In genomic region chr2:121648206-121648605, GRCh38 we compare ENCODE assay signal across 8 cellular contexts. TPM values are rescaled to one million over a fixed set of nuclear protein-coding genes. Genes with fewer than 3 reads are reported as not detected.
DNase-seq lines count a peak whose midpoint lies in the region; ATAC-seq and TF ChIP-seq lines count a peak whose summit lies in the region.

No MANE protein-coding gene starts in this region.

- H3K27ac ChIP-seq in HUES64 (ENCODE audit: low read depth, low read length) = no peak overlapping the region; the same call in 1 of the 2 replicates
- H3K27ac ChIP-seq in mesodermal cell (ENCODE audit: low read depth, low read length, severe bottlenecking) = peak overlapping the region; percentile 95

- H3K9ac ChIP-seq in HUES64 (ENCODE audit: low read depth, low read length) = peak overlapping the region; percentile 90

- H3K9me3 ChIP-seq in HUES64 (ENCODE audit: insufficient read depth, low read depth, low read length) = no peaks in the 10 kb centered on the region
- H3K9me3 ChIP-seq in mesodermal cell (ENCODE audit: control insufficient read depth, low read length) = no peaks in the 10 kb centered on the region

- no peak for TF ChIP-seq CTCF in brain (conservative IDR thresholded peaks at IDR 0.05)

- H3K4me3 ChIP-seq in HUES64 (ENCODE audit: low read length) = peak overlapping the region; percentile 80
- peak overlapping the region; percentile 95 for H3K4me3 ChIP-seq in mesodermal cell (ENCODE audit: extremely low read depth, insufficient read depth, low read length, poor library complexity, severe bottlenecking)

- peaks cover 77% of the 10 kb centered on the region for H3K4me1 Mint-ChIP-seq in brain

- H3K4me1 ChIP-seq in HUES64 (ENCODE audit: insufficient read depth, low read length) (peaks cover 14% of the 10 kb centered on the region), mesodermal cell (ENCODE audit: control insufficient read depth, insufficient read depth, low read length, poor library complexity, severe bottlenecking) (peaks cover 11% of the 10 kb centered on the region)

- H3K27ac Mint-ChIP-seq in brain = peak overlapping the region; percentile 99 to 100 (median 99)

- WGBS in HUES64 = 5% methylated on average over 8 of the region's 9 CpGs
- 4 to 30% methylated on average over 5 to 7 of the region's 9 CpGs for WGBS in mesodermal cell (ENCODE audit: insufficient coverage in 2 of 2), 2 experiments

- H3K36me3 ChIP-seq in HUES64 (ENCODE audit: insufficient read depth, low read length) (no peaks in the 10 kb centered on the region), mesodermal cell (ENCODE audit: control insufficient read depth, insufficient read depth, low read length) (peaks cover 6% of the 10 kb centered on the region)

- H3K27me3 ChIP-seq in HUES64 (ENCODE audit: insufficient read depth, low read length) = no peaks in the 10 kb centered on the region

- H3K27me3 Mint-ChIP-seq in brain = peaks cover 16% of the 10 kb centered on the region

- ATAC-seq in GM18502 (IDR thresholded peaks at IDR 0.05; ENCODE audit: poor library complexity, unreplicated experiment) (peak; percentile 9), HG03571 (IDR thresholded peaks at IDR 0.05; ENCODE audit: unreplicated experiment) (no peak), HG03175 (IDR thresholded peaks at IDR 0.05; ENCODE audit: unreplicated experiment) (no peak)

- H3K9me3 Mint-ChIP-seq in brain = no peaks in the 10 kb centered on the region

- peaks cover 15% of the 10 kb centered on the region for H3K36me3 Mint-ChIP-seq in brain

- H3K4me3 Mint-ChIP-seq in brain = peak overlapping the region; percentile 96 to 97 (median 97)

- DNase-seq in inferior parietal cortex (ENCODE audit: extremely low spot score) = no peak
- DNase-seq in activated effector memory CD4-positive, alpha-beta T cell treated with Interleukin-2 at 50 U/mL for 16 hours = no peak

RNA-seq across cellular contexts. Expression of gene CLASP1, which starts 1.1 kb away (rescaled TPM):
- polyA plus RNA-seq in HUES64 (2013, experiment 1 of 2) = 26.7 TPM
- 28.1 TPM for polyA plus RNA-seq in HUES64 (2013, experiment 2 of 2)
- polyA plus RNA-seq in brain (ENCODE audit: insufficient read depth, low read depth, low replicate concordance) = 22.6 TPM
- 46.9 TPM for polyA plus RNA-seq in mesodermal cell (2013, experiment 1 of 2)
- 35.9 TPM for polyA plus RNA-seq in mesodermal cell (2013, experiment 2 of 2)
